1 cellular context compared by ENCODE assay signal in genomic region chr5:61327761-61328753, GRCh38.
TF ChIP-seq lines count a peak whose summit lies in the region.

No MANE protein-coding gene starts in this region.

TF ChIP-seq in GM12878, 131 proteins besides CTCF, POLR2A, EP300 and RAD21 (continued from another document):
- TF ChIP-seq, protein P1, sequence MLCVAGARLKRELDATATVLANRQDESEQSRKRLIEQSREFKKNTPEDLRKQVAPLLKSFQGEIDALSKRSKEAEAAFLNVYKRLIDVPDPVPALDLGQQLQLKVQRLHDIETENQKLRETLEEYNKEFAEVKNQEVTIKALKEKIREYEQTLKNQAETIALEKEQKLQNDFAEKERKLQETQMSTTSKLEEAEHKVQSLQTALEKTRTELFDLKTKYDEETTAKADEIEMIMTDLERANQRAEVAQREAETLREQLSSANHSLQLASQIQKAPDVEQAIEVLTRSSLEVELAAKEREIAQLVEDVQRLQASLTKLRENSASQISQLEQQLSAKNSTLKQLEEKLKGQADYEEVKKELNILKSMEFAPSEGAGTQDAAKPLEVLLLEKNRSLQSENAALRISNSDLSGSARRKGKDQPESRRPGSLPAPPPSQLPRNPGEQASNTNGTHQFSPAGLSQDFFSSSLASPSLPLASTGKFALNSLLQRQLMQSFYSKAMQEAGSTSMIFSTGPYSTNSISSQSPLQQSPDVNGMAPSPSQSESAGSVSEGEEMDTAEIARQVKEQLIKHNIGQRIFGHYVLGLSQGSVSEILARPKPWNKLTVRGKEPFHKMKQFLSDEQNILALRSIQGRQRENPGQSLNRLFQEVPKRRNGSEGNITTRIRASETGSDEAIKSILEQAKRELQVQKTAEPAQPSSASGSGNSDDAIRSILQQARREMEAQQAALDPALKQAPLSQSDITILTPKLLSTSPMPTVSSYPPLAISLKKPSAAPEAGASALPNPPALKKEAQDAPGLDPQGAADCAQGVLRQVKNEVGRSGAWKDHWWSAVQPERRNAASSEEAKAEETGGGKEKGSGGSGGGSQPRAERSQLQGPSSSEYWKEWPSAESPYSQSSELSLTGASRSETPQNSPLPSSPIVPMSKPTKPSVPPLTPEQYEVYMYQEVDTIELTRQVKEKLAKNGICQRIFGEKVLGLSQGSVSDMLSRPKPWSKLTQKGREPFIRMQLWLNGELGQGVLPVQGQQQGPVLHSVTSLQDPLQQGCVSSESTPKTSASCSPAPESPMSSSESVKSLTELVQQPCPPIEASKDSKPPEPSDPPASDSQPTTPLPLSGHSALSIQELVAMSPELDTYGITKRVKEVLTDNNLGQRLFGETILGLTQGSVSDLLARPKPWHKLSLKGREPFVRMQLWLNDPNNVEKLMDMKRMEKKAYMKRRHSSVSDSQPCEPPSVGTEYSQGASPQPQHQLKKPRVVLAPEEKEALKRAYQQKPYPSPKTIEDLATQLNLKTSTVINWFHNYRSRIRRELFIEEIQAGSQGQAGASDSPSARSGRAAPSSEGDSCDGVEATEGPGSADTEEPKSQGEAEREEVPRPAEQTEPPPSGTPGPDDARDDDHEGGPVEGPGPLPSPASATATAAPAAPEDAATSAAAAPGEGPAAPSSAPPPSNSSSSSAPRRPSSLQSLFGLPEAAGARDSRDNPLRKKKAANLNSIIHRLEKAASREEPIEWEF (IDR thresholded peaks at IDR 0.05; ENCODE audit: insufficient replicate concordance, low read depth, low read length), result no peak
- 0 out of 4 replicates have a peak, but pooled peaks of 1 of the 2 experiments have one; percentile 36 for TF ChIP-seq SRF (IDR thresholded peaks at IDR 0.05; ENCODE audit: low read depth in 2 of 2, low read length in 2 of 2)
- TF ChIP-seq USF2 (IDR thresholded peaks at IDR 0.05; ENCODE audit: borderline replicate concordance, low read depth, low read length), result no peak
- no peak for TF ChIP-seq E4F1 (IDR thresholded peaks at IDR 0.05; ENCODE audit: borderline replicate concordance, partially characterized antibody)
- no peak for TF ChIP-seq NR2C2 (IDR thresholded peaks at IDR 0.05; ENCODE audit: borderline replicate concordance, control insufficient read depth, insufficient read length, low read depth)
- TF ChIP-seq, protein P2, sequence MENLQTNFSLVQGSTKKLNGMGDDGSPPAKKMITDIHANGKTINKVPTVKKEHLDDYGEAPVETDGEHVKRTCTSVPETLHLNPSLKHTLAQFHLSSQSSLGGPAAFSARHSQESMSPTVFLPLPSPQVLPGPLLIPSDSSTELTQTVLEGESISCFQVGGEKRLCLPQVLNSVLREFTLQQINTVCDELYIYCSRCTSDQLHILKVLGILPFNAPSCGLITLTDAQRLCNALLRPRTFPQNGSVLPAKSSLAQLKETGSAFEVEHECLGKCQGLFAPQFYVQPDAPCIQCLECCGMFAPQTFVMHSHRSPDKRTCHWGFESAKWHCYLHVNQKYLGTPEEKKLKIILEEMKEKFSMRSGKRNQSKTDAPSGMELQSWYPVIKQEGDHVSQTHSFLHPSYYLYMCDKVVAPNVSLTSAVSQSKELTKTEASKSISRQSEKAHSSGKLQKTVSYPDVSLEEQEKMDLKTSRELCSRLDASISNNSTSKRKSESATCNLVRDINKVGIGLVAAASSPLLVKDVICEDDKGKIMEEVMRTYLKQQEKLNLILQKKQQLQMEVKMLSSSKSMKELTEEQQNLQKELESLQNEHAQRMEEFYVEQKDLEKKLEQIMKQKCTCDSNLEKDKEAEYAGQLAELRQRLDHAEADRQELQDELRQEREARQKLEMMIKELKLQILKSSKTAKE (IDR thresholded peaks at IDR 0.05; ENCODE audit: low read depth, poor library complexity, severe bottlenecking), result peak; percentile 38
- 0 out of 2 replicates have a peak, but pooled peaks have one; percentile 59 for TF ChIP-seq PML (IDR thresholded peaks at IDR 0.05; ENCODE audit: low read length)
- TF ChIP-seq SMARCA5 (IDR thresholded peaks at IDR 0.05), result peak; percentile 57; the same call in 1 of the 2 replicates
- peak; percentile 95 for TF ChIP-seq IKZF1 (conservative IDR thresholded peaks at IDR 0.05)
- TF ChIP-seq STAT3 (IDR thresholded peaks at IDR 0.05; ENCODE audit: low read depth, low read length), result no peak
- TF ChIP-seq CBX5 (IDR thresholded peaks at IDR 0.05; ENCODE audit: low read depth), result 0 out of 2 replicates have a peak, but pooled peaks have one; percentile 61
- peak; percentile 81 for TF ChIP-seq TCF7 (IDR thresholded peaks at IDR 0.05; ENCODE audit: borderline replicate concordance)
- no peak for TF ChIP-seq YBX1 (IDR thresholded peaks at IDR 0.05)
- TF ChIP-seq ZNF217 (IDR thresholded peaks at IDR 0.05), result no peak
- TF ChIP-seq MXI1 (IDR thresholded peaks at IDR 0.05; ENCODE audit: low read depth, low read length), result no peak
- no peak for TF ChIP-seq ZNF622 (IDR thresholded peaks at IDR 0.05)
- TF ChIP-seq PAX5 (IDR thresholded peaks at IDR 0.05; ENCODE audit: borderline replicate concordance, low read depth, low read length), result peak; percentile 72; the same call in 1 of the 2 replicates
- peak; percentile 77 for TF ChIP-seq PKNOX1 (IDR thresholded peaks at IDR 0.05)
- peak in 1 of 2 experiments; percentile 89; a peak in 2 of 4 replicates for TF ChIP-seq ETV6 (conservative IDR thresholded peaks at IDR 0.05 in 1 of 2, IDR thresholded peaks at IDR 0.05 in 1 of 2; ENCODE audit: borderline replicate concordance in 1 of 2, low read depth in 1 of 2)
- no peak for TF ChIP-seq ZSCAN29 (IDR thresholded peaks at IDR 0.05)
- no peak for TF ChIP-seq SREBF1 (IDR thresholded peaks at IDR 0.05; ENCODE audit: low read length)
- TF ChIP-seq ATF3 (IDR thresholded peaks at IDR 0.05; ENCODE audit: borderline replicate concordance, extremely low read depth, low read depth, low read length), result no peak
- TF ChIP-seq RUNX3 (IDR thresholded peaks at IDR 0.05; ENCODE audit: low read length), result peak; percentile 98
- no peak for TF ChIP-seq EZH2 (IDR thresholded peaks at IDR 0.05; ENCODE audit: borderline replicate concordance, control insufficient read depth, low read depth, low read length)
- peak; percentile 82 for TF ChIP-seq MEF2A (IDR thresholded peaks at IDR 0.05; ENCODE audit: insufficient read depth, low read depth, low read length)
